In the genomic region with DNA sequence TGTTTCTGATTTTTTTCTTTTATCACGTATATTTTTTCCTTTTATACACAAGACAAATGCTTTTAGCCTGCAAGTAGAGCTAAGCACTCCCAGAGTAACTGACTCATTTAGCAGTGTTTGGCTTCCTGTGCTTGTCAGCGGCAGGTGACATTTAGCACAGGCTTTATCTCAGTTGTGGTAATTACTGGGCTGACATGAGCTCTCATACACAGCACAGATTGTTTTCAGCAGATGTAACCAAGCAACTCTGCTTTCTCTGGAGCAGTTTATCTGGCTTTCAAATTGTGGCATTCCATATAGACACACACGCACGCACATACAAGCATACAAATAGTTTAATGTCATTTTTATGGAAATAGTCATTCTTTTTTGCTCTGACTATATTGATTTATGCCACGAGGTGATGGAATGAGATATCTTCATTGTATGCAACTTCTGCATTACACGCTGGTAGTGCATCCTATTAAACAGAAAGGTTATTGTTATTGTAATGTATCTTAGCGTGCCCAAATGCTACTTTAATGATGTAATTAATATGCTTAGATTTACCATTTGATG, we compare ENCODE assay signal across 12 cellular contexts.
DNase-seq lines count a peak whose midpoint lies in the region; ATAC-seq lines count a peak whose summit lies in the region.
"Had no signal": no experiment of that assay in that cellular context is flagged by ENCODE, and none has a peak within 500 bp of the region (broad histone marks: within the 10 kb centered on the region; RNA-seq: fewer than 3 reads in every experiment).

No MANE protein-coding gene starts in this region.

- DNase-seq in COR-L47 (lab: John Stamatoyannopoulos, UW) = peak; percentile 90
- peak; percentile 20 for DNase-seq in NCI-H1694 (lab: John Stamatoyannopoulos, UW)
- peak; percentile 3 for DNase-seq in amniotic stem cell (lab: John Stamatoyannopoulos, UW)
- DNase-seq in kidney glomerular epithelial cell (lab: John Stamatoyannopoulos, UW) = peak; percentile 25
- DNase-seq: activated effector memory CD4-positive, alpha-beta T cell treated with anti-CD3 and anti-CD28 coated beads, Interleukin-2, amount 50 U/mL, for 16 hours; psoas muscle; stimulated activated naive B cell treated with anti-CD40 and anti-IgM and Interleukin-4, amounts not matched to agents 10 μg/mL and 1 μg/mL and 100 μg/mL, for 72 hours; T-helper 1 cell had no signal

- no peak for ATAC-seq in HG03135 (IDR thresholded peaks at IDR 0.05; ENCODE audit: unreplicated experiment)
- no peak for ATAC-seq in GM21381 (IDR thresholded peaks at IDR 0.05; ENCODE audit: unreplicated experiment)
- ATAC-seq in HG02938 (IDR thresholded peaks at IDR 0.05; ENCODE audit: unreplicated experiment) = no peak
- ATAC-seq in GM18520 (IDR thresholded peaks at IDR 0.05; ENCODE audit: unreplicated experiment) = no peak
- ATAC-seq: psoas muscle; stimulated activated naive B cell treated with anti-CD40 and anti-IgM and Interleukin-4, amounts not matched to agents 10 μg/mL and 1 μg/mL and 100 μg/mL, for 72 hours had no signal

Comparison
In these comparisons a context has a peak if more than half of its experiments do, and no peak if none do; other contexts are left out.
1. DNase-seq: peak in every context shown above with its lines; median percentile 90 in COR-L47; 25 in kidney glomerular epithelial cell; 20 in NCI-H1694; 3 in amniotic stem cell.